ENCODE assay signal across 23 cellular contexts in the genomic region with DNA sequence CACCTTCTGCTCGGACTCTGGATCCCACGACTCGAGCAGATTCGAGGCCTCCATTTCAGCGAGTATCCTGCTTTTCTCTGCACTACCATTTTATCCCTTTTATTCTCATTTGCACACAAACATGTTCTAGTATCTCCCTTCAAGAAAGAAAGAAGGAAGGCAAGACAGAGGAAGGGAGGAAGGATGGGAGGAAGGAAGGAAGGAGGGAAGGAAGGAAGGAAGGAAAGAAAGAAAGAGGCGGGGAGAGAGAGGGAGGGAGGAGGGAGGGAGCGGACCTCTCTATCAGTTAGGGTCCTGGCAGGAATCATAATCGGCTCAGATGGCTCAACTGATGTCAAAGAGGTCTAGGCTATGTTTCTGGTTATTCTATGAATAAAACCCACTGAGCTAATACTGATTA.
"Had no signal": no experiment of that assay in that cellular context is flagged by ENCODE, and none has a peak within 500 bp of the region (broad histone marks: within the 10 kb centered on the region; RNA-seq: fewer than 3 reads in every experiment).

No MANE protein-coding gene starts in this region.

- H3K9me3 Mint-ChIP-seq: memory B cell; mesothelial cell of epicardium; natural killer cell treated with Interleukin-12 subunit alpha and Interleukin-12 subunit beta and Interleukin-15 and Interleukin-18, amount 100 ng/mL, for 72 hours; neural progenitor cell; stimulated activated naive B cell treated with anti-CD40 and anti-IgM and Interleukin-4, amounts not matched to agents 10 μg/mL and 1 μg/mL and 100 μg/mL, for 72 hours; stimulated activated naive CD8-positive, alpha-beta T cell treated with anti-CD3 and anti-CD28 coated beads, Interleukin-15, amount 100 ng/mL, for 72 hours had no signal

- H3K4me1 ChIP-seq: foreskin keratinocyte, left ventricle myocardium inferior, lower lobe of right lung, neural progenitor cell, parathyroid adenoma, psoas muscle, right lobe of liver, testis, tibial nerve, upper lobe of right lung, vagina had no signal

- H2AFZ ChIP-seq: hepatocyte, neural progenitor cell, parathyroid adenoma had no signal

- H3K4me1 Mint-ChIP-seq: stimulated activated naive B cell treated with anti-CD40 and anti-IgM and Interleukin-4, amounts not matched to agents 10 μg/mL and 1 μg/mL and 100 μg/mL, for 72 hours; stimulated activated naive CD8-positive, alpha-beta T cell treated with anti-CD3 and anti-CD28 coated beads, Interleukin-15, amount 100 ng/mL, for 72 hours had no signal

- ATAC-seq: lower lobe of right lung; natural killer cell treated with Interleukin-12 subunit alpha and Interleukin-12 subunit beta and Interleukin-15 and Interleukin-18, amount 100 ng/mL, for 72 hours; psoas muscle; stimulated activated naive B cell treated with anti-CD40 and anti-IgM and Interleukin-4, amounts not matched to agents 10 μg/mL and 1 μg/mL and 100 μg/mL, for 72 hours; stimulated activated naive CD8-positive, alpha-beta T cell treated with anti-CD3 and anti-CD28 coated beads, Interleukin-15, amount 100 ng/mL, for 72 hours; upper lobe of right lung had no signal

- H3K9me3 ChIP-seq: left ventricle myocardium inferior, lower lobe of right lung, psoas muscle, right lobe of liver, testis, tibial nerve, upper lobe of right lung, vagina had no signal

- H3K4me3 Mint-ChIP-seq: memory B cell; mesothelial cell of epicardium; natural killer cell treated with Interleukin-12 subunit alpha and Interleukin-12 subunit beta and Interleukin-15 and Interleukin-18, amount 100 ng/mL, for 72 hours; neural progenitor cell; stimulated activated naive B cell treated with anti-CD40 and anti-IgM and Interleukin-4, amounts not matched to agents 10 μg/mL and 1 μg/mL and 100 μg/mL, for 72 hours; stimulated activated naive CD8-positive, alpha-beta T cell treated with anti-CD3 and anti-CD28 coated beads, Interleukin-15, amount 100 ng/mL, for 72 hours had no signal

- H3K36me3 Mint-ChIP-seq: memory B cell; mesothelial cell of epicardium; natural killer cell treated with Interleukin-12 subunit alpha and Interleukin-12 subunit beta and Interleukin-15 and Interleukin-18, amount 100 ng/mL, for 72 hours; neural progenitor cell; stimulated activated naive B cell treated with anti-CD40 and anti-IgM and Interleukin-4, amounts not matched to agents 10 μg/mL and 1 μg/mL and 100 μg/mL, for 72 hours had no signal

- H3K9ac ChIP-seq: neural progenitor cell, parathyroid adenoma had no signal

- H3K4me3 ChIP-seq: hepatocyte, left ventricle myocardium inferior, lower lobe of right lung, neural progenitor cell, psoas muscle, right lobe of liver, testis, tibial nerve, upper lobe of right lung, vagina had no signal

- DNase-seq: foreskin keratinocyte; head of caudate nucleus; kidney; left ventricle myocardium inferior; lower lobe of right lung; nucleus accumbens; psoas muscle; retina; right lobe of liver; stimulated activated CD4-positive, alpha-beta T cell treated with anti-CD3 and anti-CD28 coated beads, Interleukin-2, amount 100 ng/mL, for 24 hours; stimulated activated CD4-positive, alpha-beta T cell treated with anti-CD3 and anti-CD28 coated beads, Interleukin-4, amount 100 ng/mL, for 4 hours; stimulated activated naive B cell treated with anti-CD40 and anti-IgM and Interleukin-4, amounts not matched to agents 10 μg/mL and 1 μg/mL and 100 μg/mL, for 72 hours; stimulated activated naive CD8-positive, alpha-beta T cell treated with anti-CD3 and anti-CD28 coated beads, Interleukin-15, amount 100 ng/mL, for 72 hours; testis; upper lobe of right lung had no signal

- H3K27me3 ChIP-seq: hepatocyte, neural progenitor cell, right lobe of liver, testis, tibial nerve, upper lobe of right lung, vagina had no signal

- H3K79me2 ChIP-seq: hepatocyte, parathyroid adenoma had no signal

- H3K4me2 ChIP-seq: hepatocyte, neural progenitor cell had no signal

- H3K27ac ChIP-seq: foreskin keratinocyte, hepatocyte, left ventricle myocardium inferior, lower lobe of right lung, neural progenitor cell, parathyroid adenoma, psoas muscle, right lobe of liver, testis, tibial nerve, upper lobe of right lung, vagina had no signal

- H3K27ac Mint-ChIP-seq: memory B cell; natural killer cell treated with Interleukin-12 subunit alpha and Interleukin-12 subunit beta and Interleukin-15 and Interleukin-18, amount 100 ng/mL, for 72 hours; neural progenitor cell; stimulated activated naive B cell treated with anti-CD40 and anti-IgM and Interleukin-4, amounts not matched to agents 10 μg/mL and 1 μg/mL and 100 μg/mL, for 72 hours; stimulated activated naive CD8-positive, alpha-beta T cell treated with anti-CD3 and anti-CD28 coated beads, Interleukin-15, amount 100 ng/mL, for 72 hours had no signal

- H3K36me3 ChIP-seq: left ventricle myocardium inferior, lower lobe of right lung, neural progenitor cell, right lobe of liver, tibial nerve, upper lobe of right lung, vagina had no signal
